In the genomic region with DNA sequence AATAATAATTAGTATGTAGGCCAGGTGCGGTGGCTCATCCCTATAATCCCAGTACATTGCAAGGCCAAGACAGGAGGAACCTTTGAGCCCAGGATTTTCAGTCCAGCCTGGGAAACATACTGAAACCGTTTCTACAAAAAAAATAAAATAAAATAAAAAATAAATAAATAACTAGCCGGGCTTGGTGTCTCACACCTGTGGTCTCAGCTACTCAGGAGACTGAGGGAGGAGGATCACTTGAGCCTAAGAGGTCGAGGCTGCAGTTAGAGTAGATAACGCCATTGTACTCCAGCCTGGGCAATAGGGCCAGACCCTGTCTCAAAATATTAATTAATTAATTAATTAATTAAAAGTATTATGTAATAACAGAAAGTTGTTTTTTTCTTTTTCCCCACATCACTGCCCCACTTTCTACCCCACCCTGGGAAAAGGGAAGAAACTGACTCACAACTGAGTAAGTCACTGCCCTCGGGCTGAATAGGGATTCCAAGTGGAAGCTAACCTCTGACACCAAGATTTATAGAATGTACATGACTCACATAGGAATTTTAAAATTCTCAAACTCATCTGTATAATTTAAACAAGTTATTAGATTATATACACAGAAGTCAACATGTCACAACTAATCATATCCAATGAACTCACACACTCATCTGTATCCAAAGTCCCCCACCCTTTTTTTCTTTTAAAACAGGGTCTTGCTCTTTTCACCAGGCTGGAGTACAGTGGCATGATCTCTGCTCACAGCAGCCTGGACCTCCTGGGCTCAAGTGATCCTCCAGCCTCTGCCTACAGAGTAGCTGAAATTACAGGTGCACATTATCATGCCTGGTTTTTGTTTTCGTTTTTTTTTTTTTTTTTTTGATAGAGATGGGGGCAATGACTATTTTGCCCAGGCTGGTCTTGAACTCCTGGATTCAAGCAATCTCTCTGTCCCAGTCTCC, we compare ENCODE assay signal across 13 cellular contexts. TPM values are rescaled to one million over a fixed set of nuclear protein-coding genes. Genes with fewer than 3 reads are reported as not detected.
DNase-seq lines count a peak whose midpoint lies in the region; ATAC-seq, FAIRE-seq and TF ChIP-seq lines count a peak whose summit lies in the region.
"Had no signal": no experiment of that assay in that cellular context is flagged by ENCODE, and none has a peak within 500 bp of the region (broad histone marks: within the 10 kb centered on the region; RNA-seq: fewer than 3 reads in every experiment).

No MANE protein-coding gene starts in this region.

- H3K4me1 ChIP-seq in GM23338 (ENCODE audit: insufficient read depth) (peaks cover 5% of the 10 kb centered on the region), BE2C (no peaks in the 10 kb centered on the region)

- H2AFZ ChIP-seq in GM23338: no peak overlapping the region

- H3K9me3 ChIP-seq in BE2C: no peaks in the 10 kb centered on the region

- H3K36me3 ChIP-seq in bronchial epithelial cell (ENCODE audit: control insufficient read depth, insufficient read depth, low read length) (peaks cover 2% of the 10 kb centered on the region), GM23338 (ENCODE audit: insufficient read depth) (no peaks in the 10 kb centered on the region), BE2C (no peaks in the 10 kb centered on the region)

- no peak overlapping the region for H3K27ac Mint-ChIP-seq in GM23338
- H3K27ac Mint-ChIP-seq: memory B cell had no signal

- H3K4me3 ChIP-seq in AG10803 (ENCODE audit: low read length) (no peak overlapping the region), bronchial epithelial cell (ENCODE audit: low read depth, low read length) (no peak overlapping the region), GM23338 (no peak overlapping the region), BE2C (ENCODE audit: low read depth, low read length) (no peak overlapping the region)

- H3K27me3 Mint-ChIP-seq in GM23338 (ENCODE audit: insufficient read depth, low read depth, poor library complexity): peaks cover 26% of the 10 kb centered on the region
- H3K27me3 Mint-ChIP-seq: memory B cell had no signal

- no peak for FAIRE-seq in bronchial epithelial cell (lab: Jason Lieb, UNC)

- H4K20me1 ChIP-seq in GM23338 (replicated peaks; ENCODE audit: insufficient read depth): peaks cover 5% of the 10 kb centered on the region
- H4K20me1 ChIP-seq: BLaER1 treated with 17β-estradiol and CSF1 and Interleukin-3, amounts not matched to agents 10 nM and 100 nM had no signal

- peak; percentile 77 for DNase-seq in AG10803 (ENCODE audit: low read depth)
- DNase-seq in M059J (ENCODE audit: low read depth): peak; percentile 97
- DNase-seq in bronchial epithelial cell (ENCODE audit: low read depth): peak; percentile 94
- peak; percentile 27 for DNase-seq in kidney glomerular epithelial cell (lab: John Stamatoyannopoulos, UW)
- DNase-seq in GM23338 (ENCODE audit: low spot score): no peak
- no peak for DNase-seq in BE2C
- DNase-seq: activated CD8-positive, alpha-beta memory T cell treated with anti-CD3 and anti-CD28 coated beads, Interleukin-2, amount 50 U/mL, for 4 hours; glutamatergic neuron; NCI-H2081 had no signal

- H3K27me3 ChIP-seq in bronchial epithelial cell (ENCODE audit: control insufficient read depth, insufficient read depth, low read length) (no peaks in the 10 kb centered on the region), GM23338 (ENCODE audit: insufficient read depth) (peaks cover 22% of the 10 kb centered on the region), BE2C (no peaks in the 10 kb centered on the region)
- H3K27me3 ChIP-seq: BLaER1 treated with 17β-estradiol and CSF1 and Interleukin-3, amounts not matched to agents 10 nM and 100 nM had no signal

- ATAC-seq in GM23338: no peak
- ATAC-seq in HG02938 (IDR thresholded peaks at IDR 0.05; ENCODE audit: unreplicated experiment): no peak
- ATAC-seq in GM21360 (IDR thresholded peaks at IDR 0.05; ENCODE audit: unreplicated experiment): no peak

- peaks cover 9% of the 10 kb centered on the region for H3K4me1 Mint-ChIP-seq in GM23338

- TF ChIP-seq CTCF in AG10803 (conservative IDR thresholded peaks at IDR 0.05; ENCODE audit: low read length): no peak
- TF ChIP-seq CTCF in bronchial epithelial cell (IDR thresholded peaks at IDR 0.05; ENCODE audit: insufficient read depth, low read length, severe bottlenecking): no peak
- TF ChIP-seq CTCF in GM23338 (conservative IDR thresholded peaks at IDR 0.05; ENCODE audit: low read depth in 2 of 2): no peak
- TF ChIP-seq CTCF in BE2C (IDR thresholded peaks at IDR 0.05; ENCODE audit: low read depth, low read length): no peak

- H3K4me2 ChIP-seq in GM23338: no peak overlapping the region
- H3K4me2 ChIP-seq: BLaER1 treated with 17β-estradiol and CSF1 and Interleukin-3, amounts not matched to agents 10 nM and 100 nM had no signal

- peaks cover 74% of the 10 kb centered on the region for H3K36me3 Mint-ChIP-seq in GM23338 (ENCODE audit: low read depth)

- no peak overlapping the region for H3K27ac ChIP-seq in GM23338 (ENCODE audit: low read depth)
- H3K27ac ChIP-seq: BLaER1 treated with 17β-estradiol and CSF1 and Interleukin-3, amounts not matched to agents 10 nM and 100 nM had no signal

- peaks cover 40% of the 10 kb centered on the region for H3K9me3 Mint-ChIP-seq in GM23338

- no peak overlapping the region for H3K4me3 Mint-ChIP-seq in GM23338
- H3K4me3 Mint-ChIP-seq: memory B cell had no signal

- no peaks in the 10 kb centered on the region for H3K9me2 ChIP-seq in GM23338 (ENCODE audit: insufficient read depth)

- no peaks in the 10 kb centered on the region; the same call in 1 of the 2 replicates for H3K79me2 ChIP-seq in GM23338 (replicated peaks; ENCODE audit: insufficient read depth)

- no peaks in the 10 kb centered on the region for H3F3A ChIP-seq in GM23338 (replicated peaks; ENCODE audit: low read depth)

TF ChIP-seq in GM23338, 12 proteins besides CTCF, POLR2A, EP300 and RAD21:
- TF ChIP-seq EZH2phosphoT487 (IDR thresholded peaks at IDR 0.05; ENCODE audit: unreplicated experiment) (no peak), REST (IDR thresholded peaks at IDR 0.05; ENCODE audit: unreplicated experiment) (no peak)

RNA-seq across cellular contexts. Expression of gene ZNF611, which starts 12.5 kb away (rescaled TPM):
- total RNA-seq in M059J (2014; rRNA removed; shearing (Covaris generic)): 17.2 and 21.1 TPM in 2 replicates
- 10.0 TPM in 2 replicates for total RNA-seq in bronchial epithelial cell
- total RNA-seq in GM23338 (2014; rRNA removed; shearing (Covaris generic)): 10.3 and 16.4 TPM in 2 replicates
- 5.3 and 6.6 TPM in 2 replicates for polyA plus RNA-seq in GM23338 (2016; fragmentation: Nextera tagmentation; extraction: Ambion mirVana)
- polyA plus RNA-seq in BE2C (2012; ENCODE audit: insufficient read depth, insufficient read length, low read depth): 5.7 TPM

Comparison
In these comparisons a context has a peak if more than half of its experiments do, and no peak if none do; other contexts are left out.
1. DNase-seq: peak in AG10803 (single experiment), M059J (single experiment), bronchial epithelial cell (single experiment) and kidney glomerular epithelial cell (single experiment); none in GM23338 (single experiment) and BE2C (single experiment).